In the genomic region with DNA sequence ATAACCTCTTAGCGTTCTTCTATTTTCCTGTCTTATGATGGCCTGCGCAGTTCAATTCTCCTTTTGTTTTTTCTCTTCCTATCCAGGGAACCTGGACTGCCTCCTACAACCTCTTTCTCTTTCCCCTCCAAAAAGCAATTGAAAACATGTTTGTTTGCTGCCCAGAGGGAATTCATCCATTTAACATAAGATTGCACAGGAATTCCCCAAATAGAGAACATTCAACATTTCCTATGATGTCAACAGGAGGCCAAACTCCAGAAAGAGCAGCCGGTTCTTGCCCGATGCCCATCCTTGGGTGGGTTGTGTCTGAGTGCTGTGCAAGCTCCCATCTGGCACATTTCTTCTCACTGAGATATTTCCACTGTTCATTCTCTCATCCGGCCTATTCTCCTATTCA, we compare ENCODE assay signal across 37 cellular contexts.
"Had no signal": no experiment of that assay in that cellular context is flagged by ENCODE, and none has a peak within 500 bp of the region (broad histone marks: within the 10 kb centered on the region; RNA-seq: fewer than 3 reads in every experiment).

No MANE protein-coding gene starts in this region.

- H3K27me3 Mint-ChIP-seq: activated B cell treated with CpG ODN at 0.5 μM for 24 hours had no signal

- H3K36me3 Mint-ChIP-seq: activated CD4-positive, alpha-beta memory T cell treated with anti-CD3 and anti-CD28 coated beads for 36 hours; activated CD8-positive, alpha-beta memory T cell treated with anti-CD3 and anti-CD28 coated beads, Interleukin-2, amount 10 ng/mL, durations not matched to agents 7 days and 5 days; activated naive CD4-positive, alpha-beta T cell treated with anti-CD3 and anti-CD28 coated beads, Interleukin-2, amount 50 U/mL, for 24 hours; activated naive CD8-positive, alpha-beta T cell treated with anti-CD3 and anti-CD28 coated beads, Interleukin-2, amount 10 ng/mL, durations not matched to agents 7 days and 5 days had no signal

- H3K36me3 ChIP-seq: adrenal gland, Peyer's patch, SJSA1 had no signal

- H3K4me3 ChIP-seq: adrenal gland, body of pancreas, Peyer's patch, SJSA1 had no signal

- H3K4me1 ChIP-seq: adrenal gland, Peyer's patch, SJSA1 had no signal

- H3K27ac ChIP-seq: adrenal gland, body of pancreas, KMS-11, Peyer's patch, SJSA1, VCaP had no signal

- H3K27ac Mint-ChIP-seq: activated B cell treated with CpG ODN at 0.5 μM for 24 hours; activated CD4-positive, alpha-beta memory T cell treated with anti-CD3 and anti-CD28 coated beads for 36 hours; activated CD8-positive, alpha-beta memory T cell treated with anti-CD3 and anti-CD28 coated beads, Interleukin-2, amount 10 ng/mL, durations not matched to agents 7 days and 5 days; activated naive CD4-positive, alpha-beta T cell treated with anti-CD3 and anti-CD28 coated beads, Interleukin-2, amount 50 U/mL, for 24 hours; activated naive CD8-positive, alpha-beta T cell treated with anti-CD3 and anti-CD28 coated beads, Interleukin-2, amount 10 ng/mL, durations not matched to agents 7 days and 5 days; activated T-cell treated with anti-CD3 and anti-CD28 coated beads, Interleukin-2, amount 50 U/mL, for 72 hours; activated T-helper 17 cell treated with anti-CD3 and anti-CD28 coated beads, Interleukin-2, amount 50 U/mL, for 72 hours; T-helper 1 cell treated with Interleukin-12 subunit alpha and Interleukin-12 subunit beta and Interleukin-4 antibody, amounts not matched to agents 30 μg/mL and 1 μg/mL, for 36 hours had no signal

- H3K4me2 ChIP-seq: KMS-11, SK-N-SH had no signal

- DNase-seq: activated B cell treated with CpG ODN at 0.5 μM for 24 hours; activated CD4-positive, alpha-beta memory T cell treated with anti-CD3 and anti-CD28 coated beads for 36 hours; activated CD4-positive, alpha-beta T cell treated with anti-CD3 and anti-CD28 coated beads for 4 hours; activated CD4-positive, alpha-beta T cell treated with anti-CD3 and anti-CD28 coated beads, Interleukin-2, amount 50 U/mL, for 1 hour; activated CD4-positive, CD25-positive, alpha-beta regulatory T cell treated with anti-CD3 and anti-CD28 coated beads, Interleukin-2, amount 50 U/mL, for 72 hours; activated CD8-positive, alpha-beta memory T cell treated with anti-CD3 and anti-CD28 coated beads for 24 hours; activated CD8-positive, alpha-beta memory T cell treated with anti-CD3 and anti-CD28 coated beads, Interleukin-2, amount 10 ng/mL, durations not matched to agents 7 days and 5 days; activated CD8-positive, alpha-beta memory T cell treated with anti-CD3 and anti-CD28 coated beads, Interleukin-2, amount 50 U/mL, for 48 hours; activated gamma-delta T cell; activated naive CD4-positive, alpha-beta T cell treated with Interleukin-2 at 50 U/mL for 16 hours; activated naive CD8-positive, alpha-beta T cell treated with anti-CD3 and anti-CD28 coated beads, Interleukin-2, amount 10 ng/mL, durations not matched to agents 7 days and 5 days; activated T-cell treated with anti-CD3 and anti-CD28 coated beads, Interleukin-2, amount 50 U/mL, for 72 hours; adrenal gland; body of pancreas; caudate nucleus; MM.1S; MV-4-11; NCI-H1092; NCI-H1436 treated with DMSO at 0.1 percent for 48 hours; NCI-H1694 treated with DMSO at 0.1 percent for 48 hours; NCI-H2029; NCI-H345; NCI-H510A; NCI-H526; NCI-H748 treated with DMSO at 0.1 percent for 48 hours; NK-92 treated with Interleukin-12 subunit alpha and Interleukin-12 subunit beta, amount 100 ng/mL, for 24 hours; PC-3; Peyer's patch; RPMI8226; SHP77 treated with DMSO at 0.1 percent for 48 hours; SK-N-SH had no signal

- H3K9ac ChIP-seq: KMS-11, SK-N-SH had no signal

- H3K27me3 ChIP-seq: adrenal gland, body of pancreas, Peyer's patch, SJSA1 had no signal

- H3K4me1 Mint-ChIP-seq: activated B cell treated with CpG ODN at 0.5 μM for 24 hours; activated CD8-positive, alpha-beta memory T cell treated with anti-CD3 and anti-CD28 coated beads, Interleukin-2, amount 10 ng/mL, durations not matched to agents 7 days and 5 days; activated naive CD4-positive, alpha-beta T cell treated with anti-CD3 and anti-CD28 coated beads, Interleukin-2, amount 50 U/mL, for 24 hours; activated naive CD8-positive, alpha-beta T cell treated with anti-CD3 and anti-CD28 coated beads, Interleukin-2, amount 10 ng/mL, durations not matched to agents 7 days and 5 days; activated T-helper 17 cell treated with anti-CD3 and anti-CD28 coated beads, Interleukin-2, amount 50 U/mL, for 72 hours had no signal

- H3K4me3 Mint-ChIP-seq: activated B cell treated with CpG ODN at 0.5 μM for 24 hours; activated CD4-positive, alpha-beta memory T cell treated with anti-CD3 and anti-CD28 coated beads for 36 hours; activated CD8-positive, alpha-beta memory T cell treated with anti-CD3 and anti-CD28 coated beads, Interleukin-2, amount 10 ng/mL, durations not matched to agents 7 days and 5 days; activated naive CD4-positive, alpha-beta T cell treated with anti-CD3 and anti-CD28 coated beads, Interleukin-2, amount 50 U/mL, for 24 hours; activated naive CD8-positive, alpha-beta T cell treated with anti-CD3 and anti-CD28 coated beads, Interleukin-2, amount 10 ng/mL, durations not matched to agents 7 days and 5 days; activated T-cell treated with anti-CD3 and anti-CD28 coated beads, Interleukin-2, amount 50 U/mL, for 72 hours; activated T-helper 17 cell treated with anti-CD3 and anti-CD28 coated beads, Interleukin-2, amount 50 U/mL, for 72 hours; T-helper 1 cell treated with Interleukin-12 subunit alpha and Interleukin-12 subunit beta and Interleukin-4 antibody, amounts not matched to agents 30 μg/mL and 1 μg/mL, for 36 hours had no signal

- H3K9me3 ChIP-seq: adrenal gland, body of pancreas, Peyer's patch, SJSA1, SK-N-SH had no signal

- ATAC-seq: activated CD8-positive, alpha-beta memory T cell treated with anti-CD3 and anti-CD28 coated beads, Interleukin-2, amount 10 ng/mL, durations not matched to agents 7 days and 5 days; activated T-cell treated with anti-CD3 and anti-CD28 coated beads, Interleukin-2, amount 50 U/mL, for 72 hours; activated T-helper 17 cell treated with anti-CD3 and anti-CD28 coated beads, Interleukin-2, amount 50 U/mL, for 72 hours; body of pancreas; PC-3 had no signal

- H3K9me3 Mint-ChIP-seq: activated B cell treated with CpG ODN at 0.5 μM for 24 hours; activated CD4-positive, alpha-beta memory T cell treated with anti-CD3 and anti-CD28 coated beads for 36 hours; activated naive CD4-positive, alpha-beta T cell treated with anti-CD3 and anti-CD28 coated beads, Interleukin-2, amount 50 U/mL, for 24 hours; activated naive CD8-positive, alpha-beta T cell treated with anti-CD3 and anti-CD28 coated beads, Interleukin-2, amount 10 ng/mL, durations not matched to agents 7 days and 5 days; activated T-cell treated with anti-CD3 and anti-CD28 coated beads, Interleukin-2, amount 50 U/mL, for 72 hours; activated T-helper 17 cell treated with anti-CD3 and anti-CD28 coated beads, Interleukin-2, amount 50 U/mL, for 72 hours; T-helper 1 cell treated with Interleukin-12 subunit alpha and Interleukin-12 subunit beta and Interleukin-4 antibody, amounts not matched to agents 30 μg/mL and 1 μg/mL, for 36 hours had no signal

- H3K9me2 ChIP-seq: SK-N-SH had no signal
